Comparison of ENCODE assay signal across 19 cellular contexts in the genomic region with DNA sequence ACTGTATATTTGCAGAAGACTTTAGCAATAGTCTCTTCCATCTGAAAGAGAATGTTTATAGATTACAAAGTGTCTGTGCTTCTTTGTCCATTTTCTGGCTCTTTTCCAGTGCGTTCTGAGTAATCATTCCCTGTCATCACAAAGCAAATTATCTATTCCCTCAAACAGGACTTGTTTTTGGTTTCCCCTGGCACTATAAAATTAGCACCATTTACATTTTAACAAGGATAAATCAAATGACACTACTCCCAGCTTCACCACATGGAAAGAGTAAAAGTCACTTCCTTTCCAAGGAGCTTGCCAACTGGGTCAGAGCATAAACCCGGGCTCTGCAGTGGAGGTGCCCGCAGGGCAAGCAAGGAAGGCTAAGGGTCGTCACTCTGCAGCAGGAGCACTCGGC.
DNase-seq lines count a peak whose midpoint lies in the region; ATAC-seq and TF ChIP-seq lines count a peak whose summit lies in the region.
"Had no signal": no experiment of that assay in that cellular context is flagged by ENCODE, and none has a peak within 500 bp of the region (broad histone marks: within the 10 kb centered on the region; RNA-seq: fewer than 3 reads in every experiment).

No MANE protein-coding gene starts in this region.

- peaks cover 9% of the 10 kb centered on the region for H3K4me1 Mint-ChIP-seq in osteocyte (ENCODE audit: unreplicated experiment)
- H3K4me1 Mint-ChIP-seq in activated T-cell treated with anti-CD3 and anti-CD28 coated beads, Interleukin-2, amount 50 U/mL, for 72 hours (ENCODE audit: low read depth) = peaks cover 14% of the 10 kb centered on the region

- no peaks in the 10 kb centered on the region for H3K9me3 Mint-ChIP-seq in osteocyte (ENCODE audit: unreplicated experiment)
- H3K9me3 Mint-ChIP-seq in activated T-cell treated with anti-CD3 and anti-CD28 coated beads, Interleukin-2, amount 50 U/mL, for 72 hours = no peaks in the 10 kb centered on the region
- H3K9me3 Mint-ChIP-seq: activated T-helper 1 cell treated with anti-CD3 and anti-CD28 coated beads, Interleukin-12 subunit alpha, Interleukin-12 subunit beta, Interleukin-2, Interleukin-4 antibody, amounts not matched to agents 30 ng/mL and 10 ng/mL and 1 ng/mL, durations not matched to agents 14 hours and 24 hours and 36 hours; effector memory CD8-positive, alpha-beta T cell had no signal

- intact Hi-C loops in dorsolateral prefrontal cortex (cut with DNase I) = no loop called here

- no peak for ATAC-seq in activated T-cell treated with anti-CD3 and anti-CD28 coated beads, Interleukin-2, amount 50 U/mL, for 72 hours (replicated peaks in 1 of 2)
- ATAC-seq in HG03280 (IDR thresholded peaks at IDR 0.05; ENCODE audit: unreplicated experiment) = no peak
- no peak for ATAC-seq in GM18909 (IDR thresholded peaks at IDR 0.05; ENCODE audit: poor library complexity, unreplicated experiment)
- ATAC-seq: effector memory CD8-positive, alpha-beta T cell; gastrocnemius medialis; K562 had no signal

- DNase-seq in DMS153 (lab: John Stamatoyannopoulos, UW) (peak; percentile 32), DMS153 treated with DMSO at 0.1 percent for 48 hours (lab: John Stamatoyannopoulos, UW; ENCODE audit: unreplicated experiment) (no peak), NCI-H748 (lab: John Stamatoyannopoulos, UW; ENCODE audit: unreplicated experiment) (peak; percentile 96), dorsolateral prefrontal cortex (no peak), osteocyte (ENCODE audit: extremely low spot score, unreplicated experiment) (no peak)
- no peak for DNase-seq in activated T-cell treated with anti-CD3 and anti-CD28 coated beads, Interleukin-2, amount 50 U/mL, for 72 hours
- DNase-seq: activated naive CD8-positive, alpha-beta T cell treated with anti-CD3 and anti-CD28 coated beads, Interleukin-2, amount 10 ng/mL, durations not matched to agents 7 days and 5 days; DND-41; effector memory CD8-positive, alpha-beta T cell; gastrocnemius medialis; NCI-H1436; NCI-H526 treated with DMSO at 0.1 percent for 48 hours; posterior cingulate gyrus had no signal

- peak overlapping the region in 56 of 59 donors; percentile 5 to 94 (median 69) for H3K27ac ChIP-seq in dorsolateral prefrontal cortex
- H3K27ac ChIP-seq: 22Rv1, gastrocnemius medialis, tibial nerve had no signal

- peak overlapping the region in 2 of 59 donors; percentile 4 to 10 for H3K4me3 ChIP-seq in dorsolateral prefrontal cortex
- H3K4me3 ChIP-seq: gastrocnemius medialis, K562, tibial nerve had no signal

- H3K4me3 Mint-ChIP-seq in osteocyte (ENCODE audit: unreplicated experiment) = no peak overlapping the region
- no peak overlapping the region for H3K4me3 Mint-ChIP-seq in activated T-cell treated with anti-CD3 and anti-CD28 coated beads, Interleukin-2, amount 50 U/mL, for 72 hours
- H3K4me3 Mint-ChIP-seq: activated naive CD8-positive, alpha-beta T cell treated with anti-CD3 and anti-CD28 coated beads, Interleukin-2, amount 10 ng/mL, durations not matched to agents 7 days and 5 days; activated T-helper 1 cell treated with anti-CD3 and anti-CD28 coated beads, Interleukin-12 subunit alpha, Interleukin-12 subunit beta, Interleukin-2, Interleukin-4 antibody, amounts not matched to agents 30 ng/mL and 10 ng/mL and 1 ng/mL, durations not matched to agents 14 hours and 24 hours and 36 hours; effector memory CD8-positive, alpha-beta T cell had no signal

- TF ChIP-seq CTCF in dorsolateral prefrontal cortex (IDR thresholded peaks at IDR 0.05 in 54 of 56, conservative IDR thresholded peaks at IDR 0.05 in 2 of 56; ENCODE audit: low read depth in 1 of 56, partially characterized antibody in 56 of 56) (peak in 1 of 56 donors; percentile 15), osteocyte (IDR thresholded peaks at IDR 0.05) (no peak)

- H3K27ac Mint-ChIP-seq in osteocyte (ENCODE audit: unreplicated experiment) = peak overlapping the region; percentile 35
- no peak overlapping the region for H3K27ac Mint-ChIP-seq in activated T-cell treated with anti-CD3 and anti-CD28 coated beads, Interleukin-2, amount 50 U/mL, for 72 hours
- H3K27ac Mint-ChIP-seq: activated naive CD8-positive, alpha-beta T cell treated with anti-CD3 and anti-CD28 coated beads, Interleukin-2, amount 10 ng/mL, durations not matched to agents 7 days and 5 days; activated T-helper 1 cell treated with anti-CD3 and anti-CD28 coated beads, Interleukin-12 subunit alpha, Interleukin-12 subunit beta, Interleukin-2, Interleukin-4 antibody, amounts not matched to agents 30 ng/mL and 10 ng/mL and 1 ng/mL, durations not matched to agents 14 hours and 24 hours and 36 hours; effector memory CD8-positive, alpha-beta T cell had no signal

- no peaks in the 10 kb centered on the region for H3K27me3 ChIP-seq in dorsolateral prefrontal cortex
- H3K27me3 ChIP-seq: gastrocnemius medialis, tibial nerve had no signal

- H3K27me3 Mint-ChIP-seq in osteocyte (ENCODE audit: unreplicated experiment) = no peaks in the 10 kb centered on the region
- H3K27me3 Mint-ChIP-seq in activated T-cell treated with anti-CD3 and anti-CD28 coated beads, Interleukin-2, amount 50 U/mL, for 72 hours (ENCODE audit: low read depth) = no peaks in the 10 kb centered on the region

- no peaks in the 10 kb centered on the region for H3K36me3 Mint-ChIP-seq in osteocyte (ENCODE audit: unreplicated experiment)
- H3K36me3 Mint-ChIP-seq in activated T-cell treated with anti-CD3 and anti-CD28 coated beads, Interleukin-2, amount 50 U/mL, for 72 hours (ENCODE audit: insufficient read depth in 2 of 2) = no peaks in the 10 kb centered on the region
- H3K36me3 Mint-ChIP-seq: activated naive CD8-positive, alpha-beta T cell treated with anti-CD3 and anti-CD28 coated beads, Interleukin-2, amount 10 ng/mL, durations not matched to agents 7 days and 5 days had no signal

Comparison
In these comparisons a context has a peak if more than half of its experiments do, and no peak if none do; other contexts are left out.
1. DNase-seq: peak in DMS153 (single experiment) and NCI-H748 (single experiment); none in DMS153 treated with DMSO at 0.1 percent for 48 hours (single experiment), dorsolateral prefrontal cortex (0 of 10), osteocyte (single experiment) and activated T-cell treated with anti-CD3 and anti-CD28 coated beads, Interleukin-2, amount 50 U/mL, for 72 hours (0 of 2).